ENCODE assay signal across 10 cellular contexts in the genomic region with DNA sequence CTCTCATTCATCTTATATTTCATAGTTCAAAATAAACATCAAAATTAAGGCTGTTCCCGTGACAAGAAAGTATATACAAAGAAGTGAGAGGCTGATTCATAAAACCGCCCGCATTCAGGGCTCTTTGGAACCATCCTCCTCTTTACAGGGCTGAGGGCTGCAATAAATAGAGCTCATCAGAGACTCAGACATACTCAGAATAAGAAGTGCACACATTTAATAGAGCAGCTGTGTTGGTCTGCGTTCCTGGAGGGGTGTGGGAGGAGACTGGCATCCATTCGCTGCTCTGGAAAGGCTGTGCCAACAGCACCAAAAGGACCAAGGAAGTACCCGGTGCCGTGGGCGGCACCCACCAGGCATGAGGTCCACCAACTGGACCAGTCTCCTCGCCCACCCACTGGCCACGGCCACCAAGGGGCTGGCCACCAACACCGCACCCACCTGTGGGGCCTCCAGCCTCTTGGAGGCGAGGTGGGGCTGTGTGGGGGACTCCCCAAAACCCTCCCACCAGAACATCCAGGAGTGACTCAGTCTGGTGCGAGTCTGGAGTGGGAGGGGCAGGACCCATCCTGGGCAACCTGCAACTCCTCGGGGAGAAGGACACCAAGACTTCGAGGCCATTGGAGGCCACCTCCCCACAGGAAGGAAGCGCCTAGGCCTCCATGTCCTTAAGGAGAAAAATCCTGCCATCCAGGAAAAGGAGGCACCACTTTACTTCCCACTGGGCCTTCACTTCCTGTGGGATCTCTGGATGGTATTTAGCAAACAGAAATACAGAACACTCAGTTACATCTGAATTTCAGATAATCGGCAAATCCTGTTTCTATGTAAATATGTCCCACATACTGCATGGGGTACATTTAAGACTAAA. TPM values are rescaled to one million over a fixed set of nuclear protein-coding genes. Genes with fewer than 3 reads are reported as not detected.
DNase-seq lines count a peak whose midpoint lies in the region; ATAC-seq lines count a peak whose summit lies in the region.
"Had no signal": no experiment of that assay in that cellular context is flagged by ENCODE, and none has a peak within 500 bp of the region (broad histone marks: within the 10 kb centered on the region; RNA-seq: fewer than 3 reads in every experiment).

No MANE protein-coding gene starts in this region.

- H3K9ac ChIP-seq in stomach smooth muscle (ENCODE audit: low read length in 2 of 2): peak overlapping the region in 1 of 2 donors; percentile 48

- ATAC-seq in GM18511 (IDR thresholded peaks at IDR 0.05; ENCODE audit: unreplicated experiment): peak; percentile 46
- peak; percentile 47 for ATAC-seq in HG02885 (IDR thresholded peaks at IDR 0.05; ENCODE audit: poor library complexity, unreplicated experiment)
- peak; percentile 17 for ATAC-seq in esophagus mucosa
- ATAC-seq: HCT116 had no signal

- DNase-seq in activated CD4-positive, alpha-beta T cell treated with anti-CD3 and anti-CD28 coated beads for 24 hours (ENCODE audit: low read depth in 2 of 2): peak; percentile 43 to 48
- DNase-seq in SK-N-DZ (ENCODE audit: low spot score) (no peak), EL (no peak), NCI-H2171 treated with DMSO at 0.1 percent for 48 hours (lab: John Stamatoyannopoulos, UW) (no peak)

- no peaks in the 10 kb centered on the region for H3K9me3 ChIP-seq in stomach smooth muscle (ENCODE audit: control insufficient read depth in 2 of 2, low read length in 2 of 2)
- H3K9me3 ChIP-seq: thoracic aorta had no signal

- no peaks in the 10 kb centered on the region for H3K4me1 ChIP-seq in stomach smooth muscle (ENCODE audit: control insufficient read depth, insufficient read depth, low read length)

- H3K27ac ChIP-seq in stomach smooth muscle (ENCODE audit: low read length): peak overlapping the region; percentile 6
- H3K27ac ChIP-seq: thoracic aorta had no signal

- no peaks in the 10 kb centered on the region for H3K27me3 ChIP-seq in stomach smooth muscle (ENCODE audit: control insufficient read depth in 1 of 2, insufficient read depth in 2 of 2, low read length in 2 of 2)

- H3K36me3 ChIP-seq in stomach smooth muscle (ENCODE audit: control insufficient read depth in 2 of 2, insufficient read depth in 2 of 2, low read length in 2 of 2): no peaks in the 10 kb centered on the region
- H3K36me3 ChIP-seq: thoracic aorta had no signal

- no peak overlapping the region for H3K4me3 ChIP-seq in stomach smooth muscle (ENCODE audit: low read length in 2 of 2)
- H3K4me3 ChIP-seq: thoracic aorta had no signal

RNA-seq across cellular contexts. Expression of a gene that starts 32.7 kb away (rescaled TPM):
- 5.3 TPM for total RNA-seq in esophagus mucosa
- polyA plus RNA-seq in SK-N-DZ (2014; cell fraction: cytosol; rRNA removed): 11.8 and 13.6 TPM in 2 replicates
- polyA plus RNA-seq in SK-N-DZ (2014; cell fraction: nucleus; rRNA removed): 25.3 and 28.6 TPM in 2 replicates

Comparison
In these comparisons a context has a peak if more than half of its experiments do, and no peak if none do; other contexts are left out.
1. DNase-seq: peak in activated CD4-positive, alpha-beta T cell treated with anti-CD3 and anti-CD28 coated beads for 24 hours (2 of 2); none in SK-N-DZ (single experiment), EL (single experiment) and NCI-H2171 treated with DMSO at 0.1 percent for 48 hours (single experiment).
2. Peak in every context shown above with its lines, with median percentiles within 50 percentile points of each other: ATAC-seq.